In genomic region chr6:3446197-3446596, GRCh38 we compare ENCODE assay signal across 1 cellular context.
TF ChIP-seq lines count a peak whose summit lies in the region.

No MANE protein-coding gene starts in this region.

TF ChIP-seq in IMR-90, 13 proteins besides CTCF, POLR2A, EP300 and RAD21 (continued from another document):
- TF ChIP-seq MXI1 (IDR thresholded peaks at IDR 0.05; ENCODE audit: borderline replicate concordance, low read depth, low read length) (no peak), RFX5 (IDR thresholded peaks at IDR 0.05; ENCODE audit: low read depth, low read length) (no peak), RCOR1 (IDR thresholded peaks at IDR 0.05; ENCODE audit: insufficient replicate concordance, low read length) (no peak), CEBPB (IDR thresholded peaks at IDR 0.05; ENCODE audit: low read depth, low read length) (no peak), NFE2L2 (IDR thresholded peaks at IDR 0.05; ENCODE audit: low read depth, low read length) (no peak), FOS (IDR thresholded peaks at IDR 0.05; ENCODE audit: low read depth, low read length) (no peak), ELK1 (IDR thresholded peaks at IDR 0.05; ENCODE audit: borderline replicate concordance, low read depth, low read length) (no peak), BHLHE40 (IDR thresholded peaks at IDR 0.05; ENCODE audit: low read depth, low read length) (no peak)
TF ChIP-seq in IMR-90: peak in this region for 0.
